28 cellular contexts compared by ENCODE assay signal in genomic region chr17:14134456-14134855, GRCh38.
"Had no signal": no experiment of that assay in that cellular context is flagged by ENCODE, and none has a peak within 500 bp of the region (broad histone marks: within the 10 kb centered on the region; RNA-seq: fewer than 3 reads in every experiment).

No MANE protein-coding gene starts in this region.

- ATAC-seq: heart right ventricle; left colon; left ventricle myocardium superior; lower lobe of right lung; naive thymus-derived CD8-positive, alpha-beta T cell; right cardiac atrium; stimulated activated memory B cell treated with anti-CD40 and anti-IgM and Interleukin-4, amounts not matched to agents 10 μg/mL and 1 μg/mL and 100 μg/mL, for 72 hours; stimulated activated naive CD8-positive, alpha-beta T cell treated with anti-CD3 and anti-CD28 coated beads, Interleukin-15, Interleukin-2, amounts not matched to agents 100 U/mL and 50 U/mL, for 24 hours had no signal

- H3K9me3 ChIP-seq: esophagus squamous epithelium, heart right ventricle, lower lobe of right lung, prostate gland, sigmoid colon, thoracic aorta, tibial nerve, upper lobe of left lung had no signal

- H3K27ac ChIP-seq: dorsolateral prefrontal cortex, esophagus squamous epithelium, heart right ventricle, lower lobe of right lung, prostate gland, sigmoid colon, thoracic aorta, tibial nerve, upper lobe of left lung had no signal

- H3K27me3 ChIP-seq: dorsolateral prefrontal cortex, esophagus squamous epithelium, heart right ventricle, sigmoid colon, tibial nerve, upper lobe of left lung had no signal

- H3K4me3 ChIP-seq: dorsolateral prefrontal cortex, esophagus squamous epithelium, heart right ventricle, lower lobe of right lung, prostate gland, sigmoid colon, thoracic aorta, tibial nerve, upper lobe of left lung had no signal

- H3K4me1 ChIP-seq: esophagus squamous epithelium, lower lobe of right lung, prostate gland, sigmoid colon, tibial nerve, upper lobe of left lung had no signal

- DNase-seq: dorsolateral prefrontal cortex; effector memory CD4-positive, alpha-beta T cell; erythroblast; esophagus squamous epithelium; foreskin melanocyte; glutamatergic neuron; heart right ventricle; hippocampal formation; islet precursor cell; kidney glomerular epithelial cell; left colon; left ventricle myocardium superior; lower lobe of right lung; naive thymus-derived CD8-positive, alpha-beta T cell; nephron progenitor cell; nucleus accumbens; right cardiac atrium; sigmoid colon; stimulated activated CD4-positive, alpha-beta T cell treated with anti-CD3 and anti-CD28 coated beads, Interleukin-4, amount 100 ng/mL, for 4 hours; stimulated activated naive CD8-positive, alpha-beta T cell treated with anti-CD3 and anti-CD28 coated beads, Interleukin-15, Interleukin-2, amounts not matched to agents 100 U/mL and 50 U/mL, for 24 hours; substantia nigra; upper lobe of left lung had no signal

- H3K36me3 ChIP-seq: esophagus squamous epithelium, heart right ventricle, lower lobe of right lung, prostate gland, sigmoid colon, thoracic aorta, tibial nerve, upper lobe of left lung had no signal

- FAIRE-seq: endothelial cell of umbilical vein, urothelium cell line had no signal
